29 cellular contexts compared by ENCODE assay signal in the genomic region with DNA sequence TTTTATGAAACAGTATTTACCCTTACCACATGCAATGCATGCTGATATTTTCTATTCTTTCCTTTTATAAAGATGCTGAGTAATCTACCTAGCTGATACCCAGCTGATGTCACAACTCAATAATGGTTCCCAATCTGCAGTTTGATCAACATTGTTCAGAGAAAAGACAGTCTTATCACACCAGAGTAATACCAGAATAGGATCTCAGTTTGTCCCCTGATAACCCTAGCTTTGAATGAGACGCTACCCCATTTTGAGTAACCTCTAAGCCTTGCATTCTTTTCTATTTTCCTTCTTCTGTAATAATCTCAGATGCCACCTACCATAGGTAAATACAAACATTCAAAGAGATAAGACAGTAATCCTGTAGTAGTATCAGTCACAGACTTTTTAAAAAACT.
"Had no signal": no experiment of that assay in that cellular context is flagged by ENCODE, and none has a peak within 500 bp of the region (broad histone marks: within the 10 kb centered on the region; RNA-seq: fewer than 3 reads in every experiment).

No MANE protein-coding gene starts in this region.

- H3K27ac ChIP-seq: neural progenitor cell, ovary, parathyroid adenoma, psoas muscle, right lobe of liver, sigmoid colon, suprapubic skin, testis, tibial artery, transverse colon, upper lobe of right lung, uterus had no signal

- ATAC-seq: naive thymus-derived CD4-positive, alpha-beta T cell; natural killer cell; psoas muscle; right cardiac atrium; right lobe of liver; stimulated activated effector memory CD8-positive, alpha-beta T cell treated with anti-CD3 and anti-CD28 coated beads, Interleukin-12 subunit alpha, Interleukin-12 subunit beta, amount 100 ng/mL, for 72 hours; stimulated activated naive B cell treated with anti-CD40 and anti-IgM and Interleukin-4, amounts not matched to agents 10 μg/mL and 1 μg/mL and 100 μg/mL, for 72 hours; stimulated activated naive CD8-positive, alpha-beta T cell treated with anti-CD3 and anti-CD28 coated beads, Interleukin-15, amount 100 ng/mL, for 72 hours; stimulated activated naive CD8-positive, alpha-beta T cell treated with anti-CD3 and anti-CD28 coated beads, Interleukin-15, Interleukin-2, amounts not matched to agents 100 U/mL and 50 U/mL, for 24 hours; upper lobe of right lung had no signal

- H3K79me2 ChIP-seq: parathyroid adenoma had no signal

- H3K4me3 Mint-ChIP-seq: naive thymus-derived CD4-positive, alpha-beta T cell; natural killer cell; nephron; neural progenitor cell; stimulated activated effector memory CD8-positive, alpha-beta T cell treated with anti-CD3 and anti-CD28 coated beads, Interleukin-12 subunit alpha, Interleukin-12 subunit beta, amount 100 ng/mL, for 72 hours; stimulated activated naive B cell treated with anti-CD40 and anti-IgM and Interleukin-4, amounts not matched to agents 10 μg/mL and 1 μg/mL and 100 μg/mL, for 72 hours; stimulated activated naive CD8-positive, alpha-beta T cell treated with anti-CD3 and anti-CD28 coated beads, Interleukin-15, amount 100 ng/mL, for 72 hours; type B pancreatic cell had no signal

- H3K27ac Mint-ChIP-seq: naive thymus-derived CD4-positive, alpha-beta T cell; natural killer cell; nephron; neural progenitor cell; progenitor cell of endocrine pancreas; stimulated activated effector memory CD8-positive, alpha-beta T cell treated with anti-CD3 and anti-CD28 coated beads, Interleukin-12 subunit alpha, Interleukin-12 subunit beta, amount 100 ng/mL, for 72 hours; stimulated activated naive B cell treated with anti-CD40 and anti-IgM and Interleukin-4, amounts not matched to agents 10 μg/mL and 1 μg/mL and 100 μg/mL, for 72 hours; stimulated activated naive CD8-positive, alpha-beta T cell treated with anti-CD3 and anti-CD28 coated beads, Interleukin-15, amount 100 ng/mL, for 72 hours; type B pancreatic cell had no signal

- DNase-seq: naive thymus-derived CD4-positive, alpha-beta T cell; natural killer cell; occipital lobe; ovary; posterior cingulate gyrus; psoas muscle; right cardiac atrium; right lobe of liver; sigmoid colon; small intestine; stimulated activated CD4-positive, alpha-beta T cell treated with anti-CD3 and anti-CD28 coated beads, Interleukin-15, amount 100 ng/mL, for 24 hours; stimulated activated CD4-positive, alpha-beta T cell treated with anti-CD3 and anti-CD28 coated beads, Interleukin-2, amount 100 ng/mL, for 24 hours; stimulated activated CD4-positive, alpha-beta T cell treated with anti-CD3 and anti-CD28 coated beads, Interleukin-2, amount 100 ng/mL, for 48 hours; stimulated activated CD4-positive, alpha-beta T cell treated with anti-CD3 and anti-CD28 coated beads, Interleukin-4, amount 100 ng/mL, for 24 hours; stimulated activated naive B cell treated with anti-CD40 and anti-IgM and Interleukin-4, amounts not matched to agents 10 μg/mL and 1 μg/mL and 100 μg/mL, for 72 hours; stimulated activated naive CD8-positive, alpha-beta T cell treated with anti-CD3 and anti-CD28 coated beads, Interleukin-15, amount 100 ng/mL, for 72 hours; stimulated activated naive CD8-positive, alpha-beta T cell treated with anti-CD3 and anti-CD28 coated beads, Interleukin-15, Interleukin-2, amounts not matched to agents 100 U/mL and 50 U/mL, for 24 hours; testis; tibial artery; transverse colon; upper lobe of right lung; uterus had no signal

- H3K27me3 ChIP-seq: neural progenitor cell, ovary, right lobe of liver, suprapubic skin, testis, tibial artery, upper lobe of right lung, uterus had no signal

- H3K9me3 ChIP-seq: ovary, psoas muscle, right lobe of liver, suprapubic skin, testis, tibial artery, transverse colon, upper lobe of right lung, uterus had no signal

- FAIRE-seq: small intestine had no signal

- H3K36me3 Mint-ChIP-seq: natural killer cell; neural progenitor cell; stimulated activated effector memory CD8-positive, alpha-beta T cell treated with anti-CD3 and anti-CD28 coated beads, Interleukin-12 subunit alpha, Interleukin-12 subunit beta, amount 100 ng/mL, for 72 hours; stimulated activated naive B cell treated with anti-CD40 and anti-IgM and Interleukin-4, amounts not matched to agents 10 μg/mL and 1 μg/mL and 100 μg/mL, for 72 hours; type B pancreatic cell had no signal

- H2AFZ ChIP-seq: neural progenitor cell, parathyroid adenoma had no signal

- H3K9me3 Mint-ChIP-seq: natural killer cell; neural progenitor cell; stimulated activated effector memory CD8-positive, alpha-beta T cell treated with anti-CD3 and anti-CD28 coated beads, Interleukin-12 subunit alpha, Interleukin-12 subunit beta, amount 100 ng/mL, for 72 hours; type B pancreatic cell had no signal

- H3K4me1 ChIP-seq: neural progenitor cell, parathyroid adenoma, psoas muscle, right lobe of liver, sigmoid colon, suprapubic skin, testis, tibial artery, transverse colon, upper lobe of right lung, uterus had no signal

- H3K36me3 ChIP-seq: neural progenitor cell, ovary, right lobe of liver, sigmoid colon, suprapubic skin, tibial artery, transverse colon, upper lobe of right lung, uterus had no signal

- H3K4me2 ChIP-seq: neural progenitor cell had no signal

- H3K4me3 ChIP-seq: neural progenitor cell, ovary, psoas muscle, right lobe of liver, sigmoid colon, suprapubic skin, testis, tibial artery, transverse colon, upper lobe of right lung, uterus had no signal

- H3K4me1 Mint-ChIP-seq: naive thymus-derived CD4-positive, alpha-beta T cell; natural killer cell; nephron; neural progenitor cell; stimulated activated effector memory CD8-positive, alpha-beta T cell treated with anti-CD3 and anti-CD28 coated beads, Interleukin-12 subunit alpha, Interleukin-12 subunit beta, amount 100 ng/mL, for 72 hours; stimulated activated naive B cell treated with anti-CD40 and anti-IgM and Interleukin-4, amounts not matched to agents 10 μg/mL and 1 μg/mL and 100 μg/mL, for 72 hours; stimulated activated naive CD8-positive, alpha-beta T cell treated with anti-CD3 and anti-CD28 coated beads, Interleukin-15, amount 100 ng/mL, for 72 hours had no signal

- H3K9ac ChIP-seq: neural progenitor cell, parathyroid adenoma had no signal
